Comparison of ENCODE assay signal across 29 cellular contexts in the genomic region with DNA sequence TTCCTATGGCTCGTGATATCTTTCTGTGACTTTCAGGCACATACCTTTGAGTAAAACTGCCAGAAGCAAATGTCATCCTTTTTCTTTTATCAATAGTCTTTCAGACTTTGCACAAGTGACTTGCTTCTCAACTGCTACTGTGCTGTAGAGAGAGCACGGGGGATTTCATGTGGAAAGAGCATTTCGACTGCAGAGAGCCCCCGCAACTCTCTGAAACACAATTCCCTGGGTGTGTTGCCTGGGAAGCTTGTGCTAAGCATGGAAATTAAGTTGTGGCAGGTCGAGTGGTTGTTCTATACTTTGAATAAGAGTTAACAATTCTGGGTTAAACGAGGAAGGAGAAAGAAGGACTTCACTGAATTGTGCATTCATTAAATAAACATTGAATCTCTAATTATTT.
DNase-seq lines count a peak whose midpoint lies in the region; TF ChIP-seq lines count a peak whose summit lies in the region.
"Had no signal": no experiment of that assay in that cellular context is flagged by ENCODE, and none has a peak within 500 bp of the region (broad histone marks: within the 10 kb centered on the region; RNA-seq: fewer than 3 reads in every experiment).

No MANE protein-coding gene starts in this region.

- WGBS in thyroid gland, 2 donors = 61 to 65% methylated on average over 6 of the region's 6 CpGs

- no peak for TF ChIP-seq POLR2A in thyroid gland (IDR thresholded peaks at IDR 0.05)

- H3K4me1 ChIP-seq in thyroid gland = no peaks in the 10 kb centered on the region
- H3K4me1 ChIP-seq: A549; BE2C; BLaER1; BLaER1 treated with 17β-estradiol and CSF1 and Interleukin-3, amounts not matched to agents 10 nM and 100 nM; Caco-2 had no signal

- no peaks in the 10 kb centered on the region for H3K36me3 ChIP-seq in thyroid gland
- H3K36me3 ChIP-seq: BE2C; BLaER1; BLaER1 treated with 17β-estradiol and CSF1 and Interleukin-3, amounts not matched to agents 10 nM and 100 nM had no signal

- no peaks in the 10 kb centered on the region for H3K27me3 ChIP-seq in thyroid gland
- H3K27me3 ChIP-seq: BE2C, BLaER1 had no signal

- no peak overlapping the region for H3K4me3 ChIP-seq in thyroid gland (replicated peaks in 1 of 3)
- H3K4me3 ChIP-seq: A549; BLaER1; BLaER1 treated with 17β-estradiol and CSF1 and Interleukin-3, amounts not matched to agents 10 nM and 100 nM had no signal

- no peak for TF ChIP-seq CTCF in thyroid gland (IDR thresholded peaks at IDR 0.05)

- no peak overlapping the region for H3K27ac ChIP-seq in thyroid gland
- H3K27ac ChIP-seq: 22Rv1; A549; BLaER1; BLaER1 treated with 17β-estradiol and CSF1 and Interleukin-3, amounts not matched to agents 10 nM and 100 nM; C4-2B had no signal

- DNase-seq in head of caudate nucleus (peak in 28 of 42 donors; percentile 2 to 79 (median 26)), putamen (ENCODE audit: low spot score) (peak; percentile 50), islet precursor cell (no peak), thyroid gland (no peak)
- DNase-seq: 8988T; ACHN; AML-193; BE2C; C1 segment of cervical spinal cord; Caco-2; Calu3; CD4-positive, alpha-beta memory T cell; CD4-positive, alpha-beta T cell; CD4-positive, CD25-positive, alpha-beta regulatory T cell; CD8-positive, alpha-beta memory T cell; CD8-positive, alpha-beta T cell; COR-L47; DMS 273 treated with DMSO at 0.1 percent for 48 hours; DMS153; DMS53; DMS79; DMS79 treated with DMSO at 0.1 percent for 48 hours; DND-41; EL had no signal

- H3K9me3 ChIP-seq in thyroid gland = no peaks in the 10 kb centered on the region
- H3K9me3 ChIP-seq: BE2C, BLaER1, Caco-2 had no signal

- intact Hi-C loops in head of caudate nucleus (cut with DNase I) = no loop called here
- intact Hi-C loops in thyroid gland (cut with DNase I) = no loop called here

Comparison
In these comparisons a context has a peak if more than half of its experiments do, and no peak if none do; other contexts are left out.
1. DNase-seq: peak in head of caudate nucleus (28 of 42) and putamen (single experiment); none in islet precursor cell (single experiment) and thyroid gland (0 of 2).